ENCODE assay signal across 1 cellular context in genomic region chr19:19214892-19215291, GRCh38.
A peak's percentile ranks its signal among the peaks of the same experiment; 100 is the strongest.
TF ChIP-seq lines count a peak whose summit lies in the region.

No MANE protein-coding gene starts in this region.

TF ChIP-seq in K562, 482 proteins besides CTCF, POLR2A, EP300 and RAD21 (continued from another document and continues in another):
- 0 out of 4 replicates have a peak, but pooled peaks of 1 of the 2 experiments have one; percentile 8 for TF ChIP-seq KDM1A (IDR thresholded peaks at IDR 0.05)
- no peak for TF ChIP-seq ETV1 (tag; conservative IDR thresholded peaks at IDR 0.05; ENCODE audit: low read depth)
- TF ChIP-seq MAX (CRISPR knock-in tag; IDR thresholded peaks at IDR 0.05) = peak; percentile 68
- no peak for TF ChIP-seq BRD9 (IDR thresholded peaks at IDR 0.05; ENCODE audit: low read depth, partially characterized antibody)
- no peak for TF ChIP-seq FOS (IDR thresholded peaks at IDR 0.05; ENCODE audit: extremely low read depth, insufficient read length)
- TF ChIP-seq CEBPG (CRISPR knock-in tag; IDR thresholded peaks at IDR 0.05) = no peak
- TF ChIP-seq CEBPG (tag; conservative IDR thresholded peaks at IDR 0.05 in 1 of 2, IDR thresholded peaks at IDR 0.05 in 1 of 2) = no peak
- TF ChIP-seq ELF1 (tag; IDR thresholded peaks at IDR 0.05) = no peak
- TF ChIP-seq SIX5 (IDR thresholded peaks at IDR 0.05; ENCODE audit: borderline replicate concordance in 1 of 2, insufficient read depth in 1 of 2, low read depth in 1 of 2, low read length in 2 of 2) = no peak
- no peak for TF ChIP-seq POLR2AphosphoS2 (IDR thresholded peaks at IDR 0.05; ENCODE audit: low read length)
- no peak for TF ChIP-seq ZNF79 (CRISPR knock-in tag; IDR thresholded peaks at IDR 0.05; ENCODE audit: low read depth)
- peak; percentile 70 for TF ChIP-seq TFAP4 (CRISPR knock-in tag; IDR thresholded peaks at IDR 0.05; ENCODE audit: borderline replicate concordance)
- no peak for TF ChIP-seq KLF13 (tag; IDR thresholded peaks at IDR 0.05; ENCODE audit: borderline replicate concordance, low read depth)
- TF ChIP-seq PKNOX1 (IDR thresholded peaks at IDR 0.05) = no peak
- TF ChIP-seq, protein P1, sequence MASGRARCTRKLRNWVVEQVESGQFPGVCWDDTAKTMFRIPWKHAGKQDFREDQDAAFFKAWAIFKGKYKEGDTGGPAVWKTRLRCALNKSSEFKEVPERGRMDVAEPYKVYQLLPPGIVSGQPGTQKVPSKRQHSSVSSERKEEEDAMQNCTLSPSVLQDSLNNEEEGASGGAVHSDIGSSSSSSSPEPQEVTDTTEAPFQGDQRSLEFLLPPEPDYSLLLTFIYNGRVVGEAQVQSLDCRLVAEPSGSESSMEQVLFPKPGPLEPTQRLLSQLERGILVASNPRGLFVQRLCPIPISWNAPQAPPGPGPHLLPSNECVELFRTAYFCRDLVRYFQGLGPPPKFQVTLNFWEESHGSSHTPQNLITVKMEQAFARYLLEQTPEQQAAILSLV (tag; IDR thresholded peaks at IDR 0.05) = no peak
- no peak for TF ChIP-seq ZNF347 (CRISPR knock-in tag; IDR thresholded peaks at IDR 0.05; ENCODE audit: low read depth)
- 0 out of 4 replicates have a peak, but pooled peaks of 1 of the 2 experiments have one; percentile 23 for TF ChIP-seq TEAD1 (CRISPR knock-in tag; IDR thresholded peaks at IDR 0.05)
- peak; percentile 29; the same call in 1 of the 2 replicates for TF ChIP-seq CREM (IDR thresholded peaks at IDR 0.05; ENCODE audit: low read depth)
- peak in 1 of 2 experiments; percentile 53; a peak in 1 of 4 replicates for TF ChIP-seq FOXA3 (CRISPR knock-in tag; conservative IDR thresholded peaks at IDR 0.05 in 1 of 2, IDR thresholded peaks at IDR 0.05 in 1 of 2)
- TF ChIP-seq AFF1 (IDR thresholded peaks at IDR 0.05; ENCODE audit: low read depth in 1 of 2, partially characterized antibody in 2 of 2) = peak in 1 of 2 experiments; percentile 83
- TF ChIP-seq ZKSCAN8 (CRISPR knock-in tag; IDR thresholded peaks at IDR 0.05) = no peak
- no peak for TF ChIP-seq CBX2 (IDR thresholded peaks at IDR 0.05; ENCODE audit: insufficient read depth, low read length, poor library complexity, severe bottlenecking)
- TF ChIP-seq PYGO2 (tag; IDR thresholded peaks at IDR 0.05) = no peak
- TF ChIP-seq, protein P2, sequence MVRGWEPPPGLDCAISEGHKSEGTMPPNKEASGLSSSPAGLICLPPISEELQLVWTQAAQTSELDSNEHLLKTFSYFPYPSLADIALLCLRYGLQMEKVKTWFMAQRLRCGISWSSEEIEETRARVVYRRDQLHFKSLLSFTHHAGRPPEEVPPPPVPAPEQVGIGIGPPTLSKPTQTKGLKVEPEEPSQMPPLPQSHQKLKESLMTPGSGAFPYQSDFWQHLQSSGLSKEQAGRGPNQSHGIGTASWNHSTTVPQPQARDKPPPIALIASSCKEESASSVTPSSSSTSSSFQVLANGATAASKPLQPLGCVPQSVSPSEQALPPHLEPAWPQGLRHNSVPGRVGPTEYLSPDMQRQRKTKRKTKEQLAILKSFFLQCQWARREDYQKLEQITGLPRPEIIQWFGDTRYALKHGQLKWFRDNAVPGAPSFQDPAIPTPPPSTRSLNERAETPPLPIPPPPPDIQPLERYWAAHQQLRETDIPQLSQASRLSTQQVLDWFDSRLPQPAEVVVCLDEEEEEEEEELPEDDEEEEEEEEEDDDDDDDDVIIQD (CRISPR knock-in tag; IDR thresholded peaks at IDR 0.05) = no peak
- TF ChIP-seq ZFP36 (IDR thresholded peaks at IDR 0.05; ENCODE audit: low read depth, low read length, partially characterized antibody) = peak; percentile 88
- TF ChIP-seq MIER1 (IDR thresholded peaks at IDR 0.05; ENCODE audit: low read depth) = peak; percentile 94
- peak in 1 of 2 experiments; percentile 80; a peak in 1 of 4 replicates for TF ChIP-seq SIN3A (IDR thresholded peaks at IDR 0.05; ENCODE audit: borderline replicate concordance in 2 of 2, control insufficient read depth in 1 of 2, low read depth in 2 of 2, low read length in 2 of 2)
- TF ChIP-seq MAFF (IDR thresholded peaks at IDR 0.05; ENCODE audit: low read length) = no peak
- peak; percentile 74 for TF ChIP-seq RBM25 (IDR thresholded peaks at IDR 0.05; ENCODE audit: low read depth, low read length, severe bottlenecking)
- TF ChIP-seq ZNF586 (CRISPR knock-in tag; conservative IDR thresholded peaks at IDR 0.05) = no peak
- TF ChIP-seq ZNF253 (CRISPR knock-in tag; conservative IDR thresholded peaks at IDR 0.05) = no peak
- no peak for TF ChIP-seq ZBTB40 (IDR thresholded peaks at IDR 0.05)
- 0 out of 2 replicates have a peak, but pooled peaks have one; percentile 26 for TF ChIP-seq ZBTB40 (CRISPR knock-in tag; IDR thresholded peaks at IDR 0.05)
- TF ChIP-seq IRF1 (CRISPR knock-in tag; IDR thresholded peaks at IDR 0.05; ENCODE audit: borderline replicate concordance) = no peak
- peak; percentile 97 for TF ChIP-seq EHMT2 (IDR thresholded peaks at IDR 0.05)
- no peak for TF ChIP-seq NKRF (IDR thresholded peaks at IDR 0.05; ENCODE audit: borderline replicate concordance)
